8 cellular contexts compared by ENCODE assay signal in the genomic region with DNA sequence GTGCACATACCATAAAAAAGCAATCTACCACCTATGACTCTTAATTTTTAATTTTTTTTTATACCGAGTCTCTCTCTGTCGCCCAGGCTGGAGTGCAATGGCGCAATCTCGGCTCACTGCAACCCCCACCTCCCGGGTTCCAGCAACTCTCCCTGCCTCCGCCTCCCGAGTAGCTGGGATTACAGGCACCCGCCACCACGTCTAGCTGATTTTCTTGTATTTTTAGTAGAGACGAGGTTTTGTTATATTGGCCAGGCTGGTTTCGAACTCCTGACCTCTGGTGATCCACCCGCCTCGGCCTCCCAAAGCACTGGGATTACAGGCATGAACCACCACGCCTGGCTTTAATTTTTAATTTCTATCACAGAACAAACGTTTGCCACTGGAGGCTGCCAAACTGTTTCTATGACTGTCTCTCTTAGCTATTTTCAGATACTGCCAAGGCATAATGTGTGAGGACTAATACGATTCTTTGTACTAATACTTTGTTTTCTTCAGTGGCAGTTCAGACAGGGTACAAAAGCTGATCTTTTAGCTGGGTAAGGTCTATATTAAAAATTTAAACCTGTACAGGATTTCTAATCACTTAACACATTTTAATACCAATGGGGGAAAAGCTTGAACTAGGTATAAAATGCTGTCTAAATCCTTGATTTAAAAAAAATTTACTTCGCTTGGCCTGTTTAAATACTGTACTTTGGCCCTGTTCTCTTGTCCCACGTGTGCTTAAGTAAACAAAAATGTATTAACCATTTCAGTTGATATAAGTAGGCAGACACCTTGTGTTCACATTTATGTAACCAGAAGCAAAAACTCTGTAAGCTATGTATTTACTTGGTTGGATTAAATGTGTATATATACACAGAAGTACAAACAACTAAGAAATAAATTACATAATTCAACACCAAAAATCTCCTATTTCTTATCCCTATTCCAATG. TPM values are rescaled to one million over a fixed set of nuclear protein-coding genes. Genes with fewer than 3 reads are reported as not detected.
DNase-seq lines count a peak whose midpoint lies in the region; ATAC-seq and TF ChIP-seq lines count a peak whose summit lies in the region.

No MANE protein-coding gene starts in this region.

- H3K9me3 Mint-ChIP-seq in CD4-positive, alpha-beta memory T cell, result peaks cover 0 to 2% (median 0%) of the 10 kb centered on the region in 8 donors
- no peaks in the 10 kb centered on the region for H3K9me3 Mint-ChIP-seq in natural killer cell

- H3K4me1 ChIP-seq in CD4-positive, alpha-beta memory T cell (ENCODE audit: insufficient read depth, low read length), result peaks cover 60% of the 10 kb centered on the region

- no peaks in the 10 kb centered on the region for H3K27me3 Mint-ChIP-seq in CD4-positive, alpha-beta memory T cell
- H3K27me3 Mint-ChIP-seq in natural killer cell (ENCODE audit: low read depth in 2 of 2), result peaks cover 0 to 2% of the 10 kb centered on the region in 2 donors

- intact Hi-C loops in CD4-positive, alpha-beta memory T cell (cut with micrococcal nuclease), result loop anchor here (10.0 kb wide), 1 partner anchor 91 kb away; no protein-coding TSS in a partner anchor
- intact Hi-C loops in natural killer cell (cut with micrococcal nuclease), result loop anchor here (2.0 to 5.0 kb wide), 4 partner anchors 223 to 807 kb away; a partner anchor contains a TSS

- H3K36me3 Mint-ChIP-seq in CD4-positive, alpha-beta memory T cell, result peaks cover 7 to 14% of the 10 kb centered on the region in 2 donors
- H3K36me3 Mint-ChIP-seq in natural killer cell, result no peaks in the 10 kb centered on the region

- POLR2A ChIA-PET in CD4-positive, alpha-beta memory T cell (lab: Charles Lee; ENCODE audit: partially characterized antibody), result interaction anchor here (1.0 to 3.9 kb wide), 4 partner anchors 7 to 526 kb away, joined by 3 to 20 read pairs (median 4); a partner anchor contains a TSS

- no peaks in the 10 kb centered on the region for H3K27me3 ChIP-seq in CD4-positive, alpha-beta memory T cell (ENCODE audit: insufficient read depth, low read length)

- CTCF ChIA-PET in CD4-positive, alpha-beta memory T cell (lab: Charles Lee; ENCODE audit: partially characterized antibody), result interaction anchor here (0.8 to 1.4 kb wide), 2 partner anchors 320 to 807 kb away, joined by 3 to 6 read pairs; a partner anchor contains a TSS

- H3K27ac Mint-ChIP-seq in CD4-positive, alpha-beta memory T cell, result peak overlapping the region in 3 of 7 donors; percentile 43 to 95 (median 80)
- peak overlapping the region in 1 of 2 donors; percentile 85 for H3K27ac Mint-ChIP-seq in natural killer cell

- H3K36me3 ChIP-seq in CD4-positive, alpha-beta memory T cell (ENCODE audit: insufficient read depth, low read length), result no peaks in the 10 kb centered on the region

- H3K4me3 ChIP-seq in CD4-positive, alpha-beta memory T cell (ENCODE audit: low read length in 2 of 2), result no peak overlapping the region
- peak overlapping the region; percentile 87 for H3K4me3 ChIP-seq in choroid plexus epithelial cell (ENCODE audit: low read depth, low read length)

- peak overlapping the region; percentile 4 to 91 (median 85) for H3K4me3 Mint-ChIP-seq in CD4-positive, alpha-beta memory T cell
- peak overlapping the region; percentile 93 for H3K4me3 Mint-ChIP-seq in natural killer cell

- H3K27ac ChIP-seq in CD4-positive, alpha-beta memory T cell (ENCODE audit: low read depth, low read length), result no peak overlapping the region
- H3K27ac ChIP-seq in substantia nigra (ENCODE audit: low read depth, low read length, poor library complexity, severe bottlenecking), result no peak overlapping the region

- no peak for TF ChIP-seq CTCF in choroid plexus epithelial cell (conservative IDR thresholded peaks at IDR 0.05; ENCODE audit: low read depth, low read length)
- TF ChIP-seq CTCF in natural killer cell (IDR thresholded peaks at IDR 0.05), result no peak

- no peaks in the 10 kb centered on the region for H3K9me3 ChIP-seq in CD4-positive, alpha-beta memory T cell (ENCODE audit: control insufficient read depth in 1 of 2, low read length in 2 of 2)

- ATAC-seq in natural killer cell, result no peak
- ATAC-seq in HG03196 (IDR thresholded peaks at IDR 0.05; ENCODE audit: unreplicated experiment), result no peak

- H3K4me1 Mint-ChIP-seq in CD4-positive, alpha-beta memory T cell, result peaks cover 38 to 61% (median 49%) of the 10 kb centered on the region in 4 donors
- H3K4me1 Mint-ChIP-seq in natural killer cell, result peaks cover 49 to 51% of the 10 kb centered on the region in 2 donors

- DNase-seq in CD4-positive, alpha-beta memory T cell, result no peak
- peak; percentile 36 for DNase-seq in LoVo (ENCODE audit: low spot score)
- no peak for DNase-seq in choroid plexus epithelial cell (ENCODE audit: low read depth)
- DNase-seq in natural killer cell, result no peak
- no peak for DNase-seq in substantia nigra (lab: John Stamatoyannopoulos, UW)
- no peak for DNase-seq in stimulated activated naive CD4-positive, alpha-beta T cell treated with Interleukin-2 at 50 U/mL for 16 hours (lab: John Stamatoyannopoulos, UW)
- no peak for DNase-seq in islet precursor cell

RNA-seq across cellular contexts. Expression of a gene that starts 2.3 kb away (rescaled TPM):
- total RNA-seq in CD4-positive, alpha-beta memory T cell, result 10 to 100 TPM; 42.6 to 49.6 TPM
- polyA plus RNA-seq in CD4-positive, alpha-beta memory T cell, result 10 to 100 TPM; 16.5 to 21.3 TPM
- total RNA-seq in natural killer cell, result 10 to 100 TPM; 42.0 to 58.6 (median 53.2) TPM
